ENCODE assay signal across 1 cellular context in genomic region chr14:93006484-93007128, GRCh38.
TF ChIP-seq lines count a peak whose summit lies in the region.

No MANE protein-coding gene starts in this region.

TF ChIP-seq in HepG2, 621 proteins besides CTCF, POLR2A, EP300 and RAD21 (continued from another document):
- TF ChIP-seq RNF219 (CRISPR knock-in tag; IDR thresholded peaks at IDR 0.05) (no peak), ATF6 (CRISPR knock-in tag; conservative IDR thresholded peaks at IDR 0.05) (no peak), ZNF382 (CRISPR knock-in tag; IDR thresholded peaks at IDR 0.05; ENCODE audit: borderline replicate concordance) (no peak), DRAP1 (CRISPR knock-in tag; IDR thresholded peaks at IDR 0.05) (no peak), ZBTB20 (CRISPR knock-in tag; IDR thresholded peaks at IDR 0.05; ENCODE audit: borderline replicate concordance, low read depth) (no peak), HNF4A (CRISPR knock-in tag; IDR thresholded peaks at IDR 0.05) (no peak), ZNF577 (CRISPR knock-in tag; IDR thresholded peaks at IDR 0.05; ENCODE audit: borderline replicate concordance, low read depth) (no peak)
